13 cellular contexts compared by ENCODE assay signal in the genomic region with DNA sequence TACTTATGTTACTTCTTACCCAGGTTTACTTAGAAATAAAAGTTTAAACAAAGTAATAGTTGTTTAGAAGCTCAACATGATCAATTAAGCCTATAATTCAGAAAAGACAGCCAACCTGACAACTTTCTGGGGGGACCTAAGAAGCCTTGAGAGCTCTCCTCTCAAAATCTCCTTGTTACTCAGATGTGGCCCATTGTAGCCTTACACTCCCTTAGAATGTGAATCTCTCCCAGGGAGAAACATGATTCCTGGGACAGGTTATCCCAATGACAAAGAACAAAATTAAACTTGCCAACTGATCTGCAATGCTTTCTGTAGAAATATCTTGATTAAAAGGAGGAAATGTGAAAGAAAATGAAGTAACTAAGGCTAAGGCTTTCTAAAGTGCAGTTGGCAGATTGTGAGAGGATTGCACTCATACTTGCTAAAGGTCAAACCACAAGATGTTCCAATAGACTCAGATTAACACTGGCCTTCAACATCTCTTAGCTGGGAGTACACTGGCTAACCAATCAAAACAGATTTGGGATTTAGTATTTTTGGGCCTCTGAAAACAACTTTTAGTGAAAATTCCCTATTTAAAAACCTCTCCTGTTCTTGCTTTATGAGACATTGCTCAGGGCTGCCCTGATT.
A peak's percentile ranks its signal among the peaks of the same experiment; 100 is the strongest.
DNase-seq lines count a peak whose midpoint lies in the region; ATAC-seq, FAIRE-seq and TF ChIP-seq lines count a peak whose summit lies in the region.
"Had no signal": no experiment of that assay in that cellular context is flagged by ENCODE, and none has a peak within 500 bp of the region (broad histone marks: within the 10 kb centered on the region; RNA-seq: fewer than 3 reads in every experiment).

No MANE protein-coding gene starts in this region.

- CTCF ChIA-PET in RWPE1 (lab: Yijun Ruan, JAX), result no interaction called here

- POLR2A ChIA-PET in RWPE1 (lab: Yijun Ruan, JAX; ENCODE audit: low non-redundant PET), result no interaction called here

- H3K27ac ChIP-seq in sigmoid colon, result peak overlapping the region; percentile 17 to 60 (median 42)
- H3K27ac ChIP-seq in RWPE1, result no peak overlapping the region

- TF ChIP-seq EP300 in sigmoid colon (IDR thresholded peaks at IDR 0.05), result no peak

- H3K4me1 ChIP-seq in sigmoid colon, result peaks cover 0 to 23% (median 8%) of the 10 kb centered on the region in 4 donors

- TF ChIP-seq POLR2A in GM12892 (IDR thresholded peaks at IDR 0.05; ENCODE audit: low read depth, low read length) (no peak), sigmoid colon (IDR thresholded peaks at IDR 0.05) (no peak)

- ATAC-seq in GM18867 (IDR thresholded peaks at IDR 0.05; ENCODE audit: unreplicated experiment), result no peak
- ATAC-seq: natural killer cell treated with Interleukin-12 subunit alpha and Interleukin-12 subunit beta and Interleukin-15 and Interleukin-18, amount 100 ng/mL, for 72 hours had no signal

- TF ChIP-seq CTCF in cardiac fibroblast (IDR thresholded peaks at IDR 0.05; ENCODE audit: low read depth, low read length) (no peak), sigmoid colon (IDR thresholded peaks at IDR 0.05) (no peak), RWPE1 (conservative IDR thresholded peaks at IDR 0.05; ENCODE audit: low read depth) (no peak)

- no peaks in the 10 kb centered on the region for H3K27me3 ChIP-seq in sigmoid colon

- FAIRE-seq in GM12892 (lab: Jason Lieb, UNC), result peak; percentile 54
- FAIRE-seq: colon had no signal

- H3K4me3 ChIP-seq in cardiac fibroblast (replicated peaks in 1 of 2; ENCODE audit: low read depth in 2 of 2, low read length in 2 of 2), result no peak overlapping the region
- no peak overlapping the region for H3K4me3 ChIP-seq in sigmoid colon

- H3K9me3 ChIP-seq in sigmoid colon, result no peaks in the 10 kb centered on the region

- no peaks in the 10 kb centered on the region for H3K36me3 ChIP-seq in sigmoid colon

- DNase-seq in GM12892 (ENCODE audit: insufficient read length) (no peak), LHCN-M2 (ENCODE audit: low read depth) (peak; percentile 84), cardiac fibroblast (ENCODE audit: low read depth in 2 of 2) (peak; percentile 51 to 86), sigmoid colon (no peak), NCI-H2081 (lab: John Stamatoyannopoulos, UW) (no peak), RWPE1 (ENCODE audit: low spot score) (no peak)
- DNase-seq in activated naive CD4-positive, alpha-beta T cell treated with Interleukin-2 at 50 U/mL for 16 hours, result no peak
- DNase-seq: DMS79, hypothalamus, T-helper 1 cell had no signal

- intact Hi-C loops in sigmoid colon (cut with DNase I), result no loop called here

Comparison
In these comparisons a context has a peak if more than half of its experiments do, and no peak if none do; other contexts are left out.
1. DNase-seq: peak in LHCN-M2 (single experiment) and cardiac fibroblast (2 of 2); none in GM12892 (single experiment), sigmoid colon (single experiment), NCI-H2081 (0 of 2), RWPE1 (single experiment) and activated naive CD4-positive, alpha-beta T cell treated with Interleukin-2 at 50 U/mL for 16 hours (single experiment).